In genomic region chr2:21891191-21891590, GRCh38 we compare ENCODE assay signal across 24 cellular contexts.
"Had no signal": no experiment of that assay in that cellular context is flagged by ENCODE, and none has a peak within 500 bp of the region (broad histone marks: within the 10 kb centered on the region; RNA-seq: fewer than 3 reads in every experiment).

No MANE protein-coding gene starts in this region.

- H3K9ac ChIP-seq: neural progenitor cell had no signal

- H3K9me3 ChIP-seq: heart right ventricle, transverse colon had no signal

- H2AFZ ChIP-seq: neural progenitor cell had no signal

- H3K27ac ChIP-seq: brain microvascular endothelial cell, coronary artery, foreskin keratinocyte, heart right ventricle, neural progenitor cell, transverse colon had no signal

- H3K36me3 Mint-ChIP-seq: activated CD4-positive, alpha-beta memory T cell treated with anti-CD3 and anti-CD28 coated beads for 36 hours; naive thymus-derived CD4-positive, alpha-beta T cell; neural progenitor cell had no signal

- H3K9me3 Mint-ChIP-seq: neural progenitor cell had no signal

- H3K4me3 Mint-ChIP-seq: activated CD4-positive, alpha-beta memory T cell treated with anti-CD3 and anti-CD28 coated beads for 36 hours; activated CD4-positive, alpha-beta T cell treated with anti-CD3 and anti-CD28 coated beads, Interleukin-2, amount 10 ng/mL, durations not matched to agents 24 days and 14 days; activated T-helper 1 cell treated with anti-CD3 and anti-CD28 coated beads, Interleukin-12 subunit alpha, Interleukin-12 subunit beta, Interleukin-2, Interleukin-4 antibody, amounts not matched to agents 30 ng/mL and 10 ng/mL and 1 ng/mL, durations not matched to agents 14 hours and 24 hours and 36 hours; naive thymus-derived CD4-positive, alpha-beta T cell; neural progenitor cell; T-helper 17 cell had no signal

- DNase-seq: activated CD4-positive, alpha-beta memory T cell treated with anti-CD3 and anti-CD28 coated beads for 36 hours; activated CD4-positive, alpha-beta T cell treated with anti-CD3 and anti-CD28 coated beads, Interleukin-2, amount 10 ng/mL, durations not matched to agents 24 days and 14 days; activated CD4-positive, CD25-positive, alpha-beta regulatory T cell treated with anti-CD3 and anti-CD28 coated beads, Interleukin-2, amount 50 U/mL, for 72 hours; activated CD8-positive, alpha-beta memory T cell treated with anti-CD3 and anti-CD28 coated beads, Interleukin-2, amount 50 U/mL, for 4 hours; activated gamma-delta T cell; activated naive CD4-positive, alpha-beta T cell treated with anti-CD3 and anti-CD28 coated beads, Interleukin-2, amount 50 U/mL, for 16 hours; activated T-cell treated with anti-CD3 and anti-CD28 coated beads, Interleukin-2, amount 50 U/mL, for 1 hour; amniotic stem cell; brain microvascular endothelial cell; foreskin keratinocyte; heart right ventricle; midbrain; naive thymus-derived CD4-positive, alpha-beta T cell; occipital lobe; stimulated activated CD4-positive, alpha-beta T cell treated with anti-CD3 and anti-CD28 coated beads, Interleukin-2, amount 100 ng/mL, for 48 hours; stimulated activated naive CD4-positive, alpha-beta T cell treated with Interleukin-2 at 50 U/mL for 16 hours; SW 1271; T-helper 17 cell; T1000; transverse colon had no signal

- H3K4me2 ChIP-seq: neural progenitor cell had no signal

- ATAC-seq: foreskin keratinocyte; naive thymus-derived CD4-positive, alpha-beta T cell; right cardiac atrium; T-helper 17 cell had no signal

- H3K27me3 Mint-ChIP-seq: activated CD4-positive, alpha-beta memory T cell treated with anti-CD3 and anti-CD28 coated beads for 36 hours; activated CD4-positive, alpha-beta T cell treated with anti-CD3 and anti-CD28 coated beads, Interleukin-2, amount 10 ng/mL, durations not matched to agents 24 days and 14 days; naive thymus-derived CD4-positive, alpha-beta T cell; T-helper 17 cell had no signal

- H3K27ac Mint-ChIP-seq: activated CD4-positive, alpha-beta memory T cell treated with anti-CD3 and anti-CD28 coated beads for 36 hours; activated CD4-positive, alpha-beta T cell treated with anti-CD3 and anti-CD28 coated beads, Interleukin-2, amount 10 ng/mL, durations not matched to agents 24 days and 14 days; activated T-helper 1 cell treated with anti-CD3 and anti-CD28 coated beads, Interleukin-12 subunit alpha, Interleukin-12 subunit beta, Interleukin-2, Interleukin-4 antibody, amounts not matched to agents 30 ng/mL and 10 ng/mL and 1 ng/mL, durations not matched to agents 14 hours and 24 hours and 36 hours; naive thymus-derived CD4-positive, alpha-beta T cell; neural progenitor cell; T-helper 17 cell had no signal

- H3K4me1 Mint-ChIP-seq: activated CD4-positive, alpha-beta T cell treated with anti-CD3 and anti-CD28 coated beads, Interleukin-2, amount 10 ng/mL, durations not matched to agents 24 days and 14 days; naive thymus-derived CD4-positive, alpha-beta T cell; T-helper 17 cell had no signal

- H3K4me3 ChIP-seq: neural progenitor cell, transverse colon had no signal

- H3K4me1 ChIP-seq: foreskin keratinocyte, neural progenitor cell, transverse colon had no signal

- H3K27me3 ChIP-seq: brain microvascular endothelial cell, foreskin keratinocyte, neural progenitor cell, transverse colon had no signal

- H3K36me3 ChIP-seq: brain microvascular endothelial cell, heart right ventricle, neural progenitor cell, transverse colon had no signal
